In genomic region chr6:89350281-89351037, GRCh38 we compare ENCODE assay signal across 8 cellular contexts. TPM values are rescaled to one million over a fixed set of nuclear protein-coding genes. Genes with fewer than 3 reads are reported as not detected.
DNase-seq lines count a peak whose midpoint lies in the region; ATAC-seq and TF ChIP-seq lines count a peak whose summit lies in the region.

No MANE protein-coding gene starts in this region.

- DNase-seq in activated naive CD4-positive, alpha-beta T cell treated with anti-CD3 and anti-CD28 coated beads, Interleukin-2, amount 10 ng/mL, durations not matched to agents 7 days and 5 days, result no peak
- DNase-seq in activated naive CD4-positive, alpha-beta T cell treated with Interleukin-2 at 50 U/mL for 16 hours, result no peak
- DNase-seq in globus pallidus (ENCODE audit: low spot score) (peak; percentile 43), suprapubic skin (ENCODE audit: low spot score in 2 of 2) (no peak), NCI-H524 (lab: John Stamatoyannopoulos, UW) (no peak)

- peaks cover 30% of the 10 kb centered on the region for H3K4me1 ChIP-seq in suprapubic skin

- H3K36me3 ChIP-seq in suprapubic skin, result no peaks in the 10 kb centered on the region

- H3K27me3 ChIP-seq in suprapubic skin, result no peaks in the 10 kb centered on the region

- H3K4me1 Mint-ChIP-seq in activated naive CD4-positive, alpha-beta T cell treated with anti-CD3 and anti-CD28 coated beads, Interleukin-2, amount 10 ng/mL, durations not matched to agents 7 days and 5 days, result peaks cover 56% of the 10 kb centered on the region
- H3K4me1 Mint-ChIP-seq in T-helper 1 cell treated with Interleukin-12 subunit alpha and Interleukin-12 subunit beta and Interleukin-4 antibody, amounts not matched to agents 30 μg/mL and 1 μg/mL, for 36 hours (ENCODE audit: low read depth), result peaks cover 54% of the 10 kb centered on the region

- H3K9me3 Mint-ChIP-seq in activated naive CD4-positive, alpha-beta T cell treated with anti-CD3 and anti-CD28 coated beads, Interleukin-2, amount 10 ng/mL, durations not matched to agents 7 days and 5 days, result no peaks in the 10 kb centered on the region
- no peaks in the 10 kb centered on the region for H3K9me3 Mint-ChIP-seq in T-helper 1 cell treated with Interleukin-12 subunit alpha and Interleukin-12 subunit beta and Interleukin-4 antibody, amounts not matched to agents 30 μg/mL and 1 μg/mL, for 36 hours

- no peak for TF ChIP-seq POLR2A in suprapubic skin (IDR thresholded peaks at IDR 0.05)

- H3K27ac Mint-ChIP-seq in activated naive CD4-positive, alpha-beta T cell treated with anti-CD3 and anti-CD28 coated beads, Interleukin-2, amount 10 ng/mL, durations not matched to agents 7 days and 5 days, result peak overlapping the region; percentile 93
- H3K27ac Mint-ChIP-seq in T-helper 1 cell treated with Interleukin-12 subunit alpha and Interleukin-12 subunit beta and Interleukin-4 antibody, amounts not matched to agents 30 μg/mL and 1 μg/mL, for 36 hours, result peak overlapping the region; percentile 98

- CTCF ChIA-PET in activated naive CD4-positive, alpha-beta T cell treated with anti-CD3 and anti-CD28 coated beads, Interleukin-2, amount 10 ng/mL, durations not matched to agents 7 days and 5 days (lab: Charles Lee), result interaction anchor here (0.6 to 2.5 kb wide), 10 partner anchors 17 to 367 kb away, joined by 3 to 19 read pairs (median 4); no protein-coding TSS in a partner anchor

- no peak for TF ChIP-seq EP300 in suprapubic skin (IDR thresholded peaks at IDR 0.05)

- H3K36me3 Mint-ChIP-seq in activated naive CD4-positive, alpha-beta T cell treated with anti-CD3 and anti-CD28 coated beads, Interleukin-2, amount 10 ng/mL, durations not matched to agents 7 days and 5 days, result peaks cover 18% of the 10 kb centered on the region
- peaks cover 2% of the 10 kb centered on the region for H3K36me3 Mint-ChIP-seq in T-helper 1 cell treated with Interleukin-12 subunit alpha and Interleukin-12 subunit beta and Interleukin-4 antibody, amounts not matched to agents 30 μg/mL and 1 μg/mL, for 36 hours (ENCODE audit: low read depth)

- TF ChIP-seq CTCF in suprapubic skin (IDR thresholded peaks at IDR 0.05), result no peak

- no peaks in the 10 kb centered on the region for H3K27me3 Mint-ChIP-seq in activated naive CD4-positive, alpha-beta T cell treated with anti-CD3 and anti-CD28 coated beads, Interleukin-2, amount 10 ng/mL, durations not matched to agents 7 days and 5 days
- H3K27me3 Mint-ChIP-seq in T-helper 1 cell treated with Interleukin-12 subunit alpha and Interleukin-12 subunit beta and Interleukin-4 antibody, amounts not matched to agents 30 μg/mL and 1 μg/mL, for 36 hours (ENCODE audit: low read depth), result no peaks in the 10 kb centered on the region

- H3K4me3 ChIP-seq in suprapubic skin, result peak overlapping the region; percentile 82

- 51% methylated on average over 4 of the region's 4 CpGs for WGBS in suprapubic skin

- H3K27ac ChIP-seq in suprapubic skin, result no peak overlapping the region

- peak overlapping the region; percentile 96 for H3K4me3 Mint-ChIP-seq in activated naive CD4-positive, alpha-beta T cell treated with anti-CD3 and anti-CD28 coated beads, Interleukin-2, amount 10 ng/mL, durations not matched to agents 7 days and 5 days
- peak overlapping the region; percentile 98 for H3K4me3 Mint-ChIP-seq in T-helper 1 cell treated with Interleukin-12 subunit alpha and Interleukin-12 subunit beta and Interleukin-4 antibody, amounts not matched to agents 30 μg/mL and 1 μg/mL, for 36 hours

- no peaks in the 10 kb centered on the region for H3K9me3 ChIP-seq in suprapubic skin

- ATAC-seq in HG03097 (IDR thresholded peaks at IDR 0.05; ENCODE audit: low FRiP score, unreplicated experiment), result peak; percentile 28
- no peak for ATAC-seq in HG03280 (IDR thresholded peaks at IDR 0.05; ENCODE audit: unreplicated experiment)

RNA-seq across cellular contexts. Expression of gene UBE2J1, which starts 2.1 kb away (rescaled TPM):
- 10 to 100 TPM; 18.7 to 26.1 (median 20.6) TPM for total RNA-seq in suprapubic skin

RNA-seq across cellular contexts. Expression of gene GABRR2, which starts 35.4 kb away (rescaled TPM):
- total RNA-seq in suprapubic skin, result under 1 TPM in 1 of 4 donors, not detected in 3; 0.89 TPM
